1 cellular context compared by ENCODE assay signal in the genomic region with DNA sequence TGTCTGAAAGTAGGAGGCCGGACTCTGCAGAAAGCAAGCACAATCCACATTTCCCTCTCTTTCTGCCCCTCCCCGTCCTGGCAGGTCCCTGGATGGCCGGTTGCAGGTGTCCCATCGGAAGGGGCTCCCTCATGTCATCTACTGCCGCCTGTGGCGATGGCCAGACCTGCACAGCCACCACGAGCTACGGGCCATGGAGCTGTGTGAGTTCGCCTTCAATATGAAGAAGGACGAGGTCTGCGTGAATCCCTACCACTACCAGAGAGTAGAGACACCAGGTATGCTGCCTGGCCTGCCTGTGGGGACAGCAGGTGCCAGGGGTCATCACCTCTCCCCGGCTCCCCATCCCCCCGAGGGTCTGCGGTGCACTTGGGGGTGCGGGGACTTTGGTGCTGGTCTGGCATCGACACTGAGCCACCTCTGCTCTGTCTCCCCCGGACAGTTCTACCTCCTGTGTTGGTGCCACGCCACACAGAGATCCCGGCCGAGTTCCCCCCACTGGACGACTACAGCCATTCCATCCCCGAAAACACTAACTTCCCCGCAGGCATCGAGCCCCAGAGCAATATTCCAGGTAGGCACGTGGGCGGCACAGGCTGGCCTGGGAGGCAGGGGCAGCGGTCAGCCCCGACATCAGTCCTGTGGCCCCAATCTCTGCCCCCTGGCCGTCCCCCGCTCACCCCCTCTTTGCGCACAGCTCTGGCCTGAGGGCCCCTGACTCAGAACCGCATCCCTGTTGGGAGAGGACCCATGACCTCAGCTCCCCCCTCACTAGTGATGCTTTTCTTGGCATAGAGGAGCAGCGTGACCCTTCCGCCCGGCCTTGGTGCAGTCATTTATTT.
TF ChIP-seq lines count a peak whose summit lies in the region.

No MANE protein-coding gene starts in this region.

TF ChIP-seq in HCT116, 20 proteins besides CTCF, POLR2A, EP300 and RAD21 (continued from another document):
- TF ChIP-seq, protein P1, sequence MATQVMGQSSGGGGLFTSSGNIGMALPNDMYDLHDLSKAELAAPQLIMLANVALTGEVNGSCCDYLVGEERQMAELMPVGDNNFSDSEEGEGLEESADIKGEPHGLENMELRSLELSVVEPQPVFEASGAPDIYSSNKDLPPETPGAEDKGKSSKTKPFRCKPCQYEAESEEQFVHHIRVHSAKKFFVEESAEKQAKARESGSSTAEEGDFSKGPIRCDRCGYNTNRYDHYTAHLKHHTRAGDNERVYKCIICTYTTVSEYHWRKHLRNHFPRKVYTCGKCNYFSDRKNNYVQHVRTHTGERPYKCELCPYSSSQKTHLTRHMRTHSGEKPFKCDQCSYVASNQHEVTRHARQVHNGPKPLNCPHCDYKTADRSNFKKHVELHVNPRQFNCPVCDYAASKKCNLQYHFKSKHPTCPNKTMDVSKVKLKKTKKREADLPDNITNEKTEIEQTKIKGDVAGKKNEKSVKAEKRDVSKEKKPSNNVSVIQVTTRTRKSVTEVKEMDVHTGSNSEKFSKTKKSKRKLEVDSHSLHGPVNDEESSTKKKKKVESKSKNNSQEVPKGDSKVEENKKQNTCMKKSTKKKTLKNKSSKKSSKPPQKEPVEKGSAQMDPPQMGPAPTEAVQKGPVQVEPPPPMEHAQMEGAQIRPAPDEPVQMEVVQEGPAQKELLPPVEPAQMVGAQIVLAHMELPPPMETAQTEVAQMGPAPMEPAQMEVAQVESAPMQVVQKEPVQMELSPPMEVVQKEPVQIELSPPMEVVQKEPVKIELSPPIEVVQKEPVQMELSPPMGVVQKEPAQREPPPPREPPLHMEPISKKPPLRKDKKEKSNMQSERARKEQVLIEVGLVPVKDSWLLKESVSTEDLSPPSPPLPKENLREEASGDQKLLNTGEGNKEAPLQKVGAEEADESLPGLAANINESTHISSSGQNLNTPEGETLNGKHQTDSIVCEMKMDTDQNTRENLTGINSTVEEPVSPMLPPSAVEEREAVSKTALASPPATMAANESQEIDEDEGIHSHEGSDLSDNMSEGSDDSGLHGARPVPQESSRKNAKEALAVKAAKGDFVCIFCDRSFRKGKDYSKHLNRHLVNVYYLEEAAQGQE (IDR thresholded peaks at IDR 0.05; ENCODE audit: low read depth): no peak
- no peak for TF ChIP-seq CBX3 (IDR thresholded peaks at IDR 0.05; ENCODE audit: low read depth)
- TF ChIP-seq, protein P2, sequence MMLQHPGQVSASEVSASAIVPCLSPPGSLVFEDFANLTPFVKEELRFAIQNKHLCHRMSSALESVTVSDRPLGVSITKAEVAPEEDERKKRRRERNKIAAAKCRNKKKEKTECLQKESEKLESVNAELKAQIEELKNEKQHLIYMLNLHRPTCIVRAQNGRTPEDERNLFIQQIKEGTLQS (IDR thresholded peaks at IDR 0.05): no peak
- no peak for TF ChIP-seq SRF (IDR thresholded peaks at IDR 0.05; ENCODE audit: low read depth)
- TF ChIP-seq JUND (IDR thresholded peaks at IDR 0.05): no peak
- TF ChIP-seq YY1 (IDR thresholded peaks at IDR 0.05; ENCODE audit: extremely low read depth, insufficient replicate concordance, low read depth, low read length): no peak
TF ChIP-seq in HCT116: peak in this region for 0.
